ENCODE assay signal across 39 cellular contexts in genomic region chr11:125688066-125688465, GRCh38. TPM values are rescaled to one million over a fixed set of nuclear protein-coding genes. Genes with fewer than 3 reads are reported as not detected.
"Had no signal": no experiment of that assay in that cellular context is flagged by ENCODE, and none has a peak within 500 bp of the region (broad histone marks: within the 10 kb centered on the region; RNA-seq: fewer than 3 reads in every experiment).

No MANE protein-coding gene starts in this region.

- H3K27ac ChIP-seq: KMS-11 had no signal

- H3K9ac ChIP-seq: KMS-11 had no signal

- H3K9me3 ChIP-seq: MG63 had no signal

- H3K4me2 ChIP-seq: KMS-11 had no signal

- H3K4me3 ChIP-seq: MG63 had no signal

- DNase-seq: Karpas-422, Kasumi-1, KG1, MG63, MM.1S, MV-4-11, NCI-H1048, NCI-H1092, NCI-H1092 treated with DMSO at 0.1 percent for 48 hours, NCI-H1105, NCI-H1105 treated with DMSO at 0.1 percent for 48 hours, NCI-H1417, NCI-H1417 treated with DMSO at 0.1 percent for 48 hours, NCI-H1436, NCI-H1436 treated with DMSO at 0.1 percent for 48 hours, NCI-H146, NCI-H1694, NCI-H1694 treated with DMSO at 0.1 percent for 48 hours, NCI-H187, NCI-H187 treated with DMSO at 0.1 percent for 48 hours, NCI-H1930, NCI-H2029, NCI-H2029 treated with DMSO at 0.1 percent for 48 hours, NCI-H2081, NCI-H2081 treated with DMSO at 0.1 percent for 48 hours, NCI-H2107, NCI-H2171, NCI-H2171 treated with DMSO at 0.1 percent for 48 hours, NCI-H2227 treated with DMSO at 0.1 percent for 48 hours, NCI-H226, NCI-H345, NCI-H446, NCI-H446 treated with DMSO at 0.1 percent for 48 hours, NCI-H510A had no signal

- H3K27me3 ChIP-seq: MG63 had no signal

- H3K36me3 ChIP-seq: MG63 had no signal

RNA-seq across cellular contexts. Expression of gene ACRV1, which starts 7.4 kb away (rescaled TPM):
- total RNA-seq: LHCN-M2, M059J, MCF 10A, NCI-H460 had no signal

RNA-seq across cellular contexts. Expression of gene PATE1, which starts 58.0 kb away (rescaled TPM):
- total RNA-seq: LHCN-M2, M059J, MCF 10A, NCI-H460 had no signal
